In the genomic region with DNA sequence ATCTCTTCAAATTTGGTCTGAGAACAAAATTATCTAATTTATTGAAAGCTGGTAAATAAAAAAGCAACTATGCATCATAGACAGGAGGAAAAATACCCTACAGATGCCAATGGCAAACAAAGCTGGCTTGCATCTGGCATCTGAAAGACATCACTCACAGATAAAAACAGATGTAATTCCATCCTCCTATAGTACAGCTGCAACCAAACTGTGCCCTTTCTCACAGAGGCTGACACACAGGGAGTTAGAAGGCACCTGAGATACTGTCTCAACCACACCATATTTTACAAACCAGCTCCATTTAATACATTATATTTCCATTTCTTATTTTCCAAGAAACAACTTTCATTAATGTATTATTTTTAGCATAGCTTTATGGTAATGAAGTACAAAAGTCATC, we compare ENCODE assay signal across 14 cellular contexts. TPM values are rescaled to one million over a fixed set of nuclear protein-coding genes. Genes with fewer than 3 reads are reported as not detected.
A peak's percentile ranks its signal among the peaks of the same experiment; 100 is the strongest.
DNase-seq lines count a peak whose midpoint lies in the region; ATAC-seq and TF ChIP-seq lines count a peak whose summit lies in the region.
"Had no signal": no experiment of that assay in that cellular context is flagged by ENCODE, and none has a peak within 500 bp of the region (broad histone marks: within the 10 kb centered on the region; RNA-seq: fewer than 3 reads in every experiment).

No MANE protein-coding gene starts in this region.

- H3K27me3 ChIP-seq in SK-N-SH (ENCODE audit: insufficient read depth) (no peaks in the 10 kb centered on the region), gastrocnemius medialis (no peaks in the 10 kb centered on the region), WERI-Rb-1 (ENCODE audit: insufficient read depth, low read depth, severe bottlenecking) (no peaks in the 10 kb centered on the region)
- H3K27me3 ChIP-seq: BE2C, MG63, SJSA1 had no signal

- no peaks in the 10 kb centered on the region for H3K9me2 ChIP-seq in SK-N-SH

- H3K4me1 ChIP-seq in SK-N-SH (ENCODE audit: control insufficient read depth in 1 of 2, insufficient read depth in 2 of 2, low read depth in 1 of 2, low read length in 1 of 2) (peaks cover 15 to 21% of the 10 kb centered on the region in 2 experiments), gastrocnemius medialis (peaks cover 54 to 66% of the 10 kb centered on the region in 2 donors)
- H3K4me1 ChIP-seq: SJSA1 had no signal

- no peak overlapping the region for H2AFZ ChIP-seq in SK-N-SH (ENCODE audit: low read depth)

- TF ChIP-seq CTCF in 22Rv1 (IDR thresholded peaks at IDR 0.05) (no peak), SK-N-SH (IDR thresholded peaks at IDR 0.05) (no peak), gastrocnemius medialis (IDR thresholded peaks at IDR 0.05 in 4 of 5, conservative IDR thresholded peaks at IDR 0.05 in 1 of 5) (no peak), WERI-Rb-1 (IDR thresholded peaks at IDR 0.05; ENCODE audit: low read depth, low read length) (no peak)

- H3K4me1 Mint-ChIP-seq in activated CD8-positive, alpha-beta T cell treated with anti-CD3 and anti-CD28 coated beads, Interleukin-2, amount 10 ng/mL, durations not matched to agents 7 days and 5 days (ENCODE audit: low read depth), result peaks cover 19% of the 10 kb centered on the region

- H3K9ac ChIP-seq in SK-N-SH, result no peak overlapping the region
- H3K9ac ChIP-seq: KMS-11 had no signal

- in situ Hi-C loops in gastrocnemius medialis (cut with MboI; ENCODE audit: low sequenced_read_pairs in 4 of 4), result no loop called here

- no peak for TF ChIP-seq EP300 in SK-N-SH (IDR thresholded peaks at IDR 0.05; ENCODE audit: borderline replicate concordance in 1 of 2, low read depth in 1 of 2, low read length in 1 of 2)

- H3K79me2 ChIP-seq in SK-N-SH (ENCODE audit: insufficient read depth), result peaks cover 93% of the 10 kb centered on the region

- H3K4me3 Mint-ChIP-seq in activated CD8-positive, alpha-beta T cell treated with anti-CD3 and anti-CD28 coated beads, Interleukin-2, amount 10 ng/mL, durations not matched to agents 7 days and 5 days, result no peak overlapping the region
- H3K4me3 Mint-ChIP-seq: CD8-positive, alpha-beta T cell; HFFc6 had no signal

- peak; percentile 81 to 86 for ATAC-seq in gastrocnemius medialis
- no peak for ATAC-seq in activated CD8-positive, alpha-beta T cell treated with anti-CD3 and anti-CD28 coated beads, Interleukin-2, amount 10 ng/mL, durations not matched to agents 7 days and 5 days
- ATAC-seq: CD8-positive, alpha-beta T cell had no signal

- POLR2A ChIA-PET in SK-N-SH (lab: Yijun Ruan, JAX), result interaction anchor here (0.7 to 1.0 kb wide), 2 partner anchors 8 to 12 kb away, joined by 3 read pairs; no protein-coding TSS in a partner anchor
- POLR2A ChIA-PET in activated CD8-positive, alpha-beta T cell treated with anti-CD3 and anti-CD28 coated beads, Interleukin-2, amount 10 ng/mL, durations not matched to agents 7 days and 5 days (lab: Charles Lee), result no interaction called here

- no peak overlapping the region for H3K4me3 ChIP-seq in SK-N-SH (ENCODE audit: low read depth in 2 of 2, low read length in 1 of 2)
- no peak overlapping the region for H3K4me3 ChIP-seq in gastrocnemius medialis
- H3K4me3 ChIP-seq in WERI-Rb-1 (ENCODE audit: low read depth, low read length), result no peak overlapping the region
- H3K4me3 ChIP-seq: MG63, SJSA1 had no signal

- no peak for TF ChIP-seq RAD21 in SK-N-SH (IDR thresholded peaks at IDR 0.05; ENCODE audit: low read length)

- peaks cover 13 to 15% of the 10 kb centered on the region in 2 experiments for H3K36me3 ChIP-seq in SK-N-SH (replicated peaks in 1 of 2; ENCODE audit: control insufficient read depth in 1 of 2, insufficient read depth in 2 of 2, low read length in 1 of 2)
- no peaks in the 10 kb centered on the region for H3K36me3 ChIP-seq in gastrocnemius medialis
- peaks cover 12% of the 10 kb centered on the region for H3K36me3 ChIP-seq in WERI-Rb-1

- peak; percentile 10 for DNase-seq in COLO668 (lab: John Stamatoyannopoulos, UW; ENCODE audit: unreplicated experiment)
- peak; percentile 47 for DNase-seq in SK-N-SH
- DNase-seq in gastrocnemius medialis, result no peak
- DNase-seq in WERI-Rb-1, result no peak
- no peak for DNase-seq in activated CD8-positive, alpha-beta T cell treated with anti-CD3 and anti-CD28 coated beads, Interleukin-2, amount 10 ng/mL, durations not matched to agents 7 days and 5 days
- DNase-seq in mesenteric fat pad (ENCODE audit: low spot score), result no peak
- DNase-seq: BE2C; CD8-positive, alpha-beta T cell; HFFc6; MG63; NCI-H526 had no signal

- H3K36me3 Mint-ChIP-seq in activated CD8-positive, alpha-beta T cell treated with anti-CD3 and anti-CD28 coated beads, Interleukin-2, amount 10 ng/mL, durations not matched to agents 7 days and 5 days (ENCODE audit: low read depth), result peaks cover 14% of the 10 kb centered on the region

- intact Hi-C loops in gastrocnemius medialis (cut with DNase I; ENCODE audit: low total_unique reads), result no loop called here

- peak overlapping the region; percentile 47 for H3K27ac ChIP-seq in 22Rv1
- H3K27ac ChIP-seq in SK-N-SH (ENCODE audit: low read depth in 2 of 2, low read length in 1 of 2), result peak overlapping the region in 1 of 2 experiments; percentile 34; a peak in 2 of 4 replicates
- H3K27ac ChIP-seq in gastrocnemius medialis, result peak overlapping the region in 3 of 4 donors; percentile 48 to 51 (median 49)
- H3K27ac ChIP-seq in WERI-Rb-1, result no peak overlapping the region
- H3K27ac ChIP-seq: KMS-11, SJSA1 had no signal

- H3F3A ChIP-seq in SK-N-SH (replicated peaks; ENCODE audit: insufficient read depth), result peaks cover 8% of the 10 kb centered on the region

- H3K27me3 Mint-ChIP-seq in activated CD8-positive, alpha-beta T cell treated with anti-CD3 and anti-CD28 coated beads, Interleukin-2, amount 10 ng/mL, durations not matched to agents 7 days and 5 days (ENCODE audit: low read depth), result no peaks in the 10 kb centered on the region

- H3K9me3 Mint-ChIP-seq in activated CD8-positive, alpha-beta T cell treated with anti-CD3 and anti-CD28 coated beads, Interleukin-2, amount 10 ng/mL, durations not matched to agents 7 days and 5 days (ENCODE audit: insufficient read depth), result no peaks in the 10 kb centered on the region
- H3K9me3 Mint-ChIP-seq: CD8-positive, alpha-beta T cell; HFFc6 had no signal

- no peaks in the 10 kb centered on the region for H4K20me1 ChIP-seq in SK-N-SH (ENCODE audit: insufficient read depth)

- H3K9me3 ChIP-seq in SK-N-SH, result no peaks in the 10 kb centered on the region
- H3K9me3 ChIP-seq in gastrocnemius medialis, result no peaks in the 10 kb centered on the region
- no peaks in the 10 kb centered on the region for H3K9me3 ChIP-seq in WERI-Rb-1 (ENCODE audit: severe bottlenecking)
- H3K9me3 ChIP-seq: BE2C, MG63, SJSA1 had no signal

- H3K27ac Mint-ChIP-seq in activated CD8-positive, alpha-beta T cell treated with anti-CD3 and anti-CD28 coated beads, Interleukin-2, amount 10 ng/mL, durations not matched to agents 7 days and 5 days, result no peak overlapping the region
- H3K27ac Mint-ChIP-seq: HFFc6 had no signal

- CTCF ChIA-PET in SK-N-SH (lab: Yijun Ruan, JAX), result interaction anchor here (0.9 to 1.3 kb wide), 6 partner anchors 9 to 20 kb away, joined by 3 to 4 read pairs (median 3); no protein-coding TSS in a partner anchor
- CTCF ChIA-PET in activated CD8-positive, alpha-beta T cell treated with anti-CD3 and anti-CD28 coated beads, Interleukin-2, amount 10 ng/mL, durations not matched to agents 7 days and 5 days (lab: Charles Lee), result interaction anchor here (0.8 to 1.5 kb wide), 5 partner anchors 10 to 139 kb away, joined by 3 to 6 read pairs (median 4); no protein-coding TSS in a partner anchor

- H3K4me2 ChIP-seq in SK-N-SH, result no peak overlapping the region
- H3K4me2 ChIP-seq: KMS-11 had no signal

- TF ChIP-seq POLR2A in gastrocnemius medialis (IDR thresholded peaks at IDR 0.05), result no peak

TF ChIP-seq in SK-N-SH, 30 proteins besides CTCF, POLR2A, EP300 and RAD21 (continues in another document):
- TF ChIP-seq MAX (IDR thresholded peaks at IDR 0.05; ENCODE audit: low read depth), result no peak
- no peak for TF ChIP-seq ELF1 (IDR thresholded peaks at IDR 0.05)
- TF ChIP-seq YY1 (IDR thresholded peaks at IDR 0.05; ENCODE audit: low read depth), result no peak
- TF ChIP-seq RCOR1 (IDR thresholded peaks at IDR 0.05; ENCODE audit: low read length), result no peak
- TF ChIP-seq MXI1 (IDR thresholded peaks at IDR 0.05; ENCODE audit: low read depth, low read length), result no peak
- no peak for TF ChIP-seq SIN3A (IDR thresholded peaks at IDR 0.05; ENCODE audit: borderline replicate concordance, low read depth, low read length)
- no peak for TF ChIP-seq GATA2 (CRISPR knock-in tag; IDR thresholded peaks at IDR 0.05)
- no peak for TF ChIP-seq TEAD4 (IDR thresholded peaks at IDR 0.05; ENCODE audit: borderline replicate concordance, insufficient read depth)
- no peak for TF ChIP-seq GABPA (IDR thresholded peaks at IDR 0.05; ENCODE audit: low read depth)
- no peak for TF ChIP-seq NFIC (IDR thresholded peaks at IDR 0.05; ENCODE audit: borderline replicate concordance)
- TF ChIP-seq NRF1 (IDR thresholded peaks at IDR 0.05; ENCODE audit: low read depth, low read length), result no peak
- no peak for TF ChIP-seq TAF1 (IDR thresholded peaks at IDR 0.05; ENCODE audit: borderline replicate concordance, low read depth, low read length)
- no peak for TF ChIP-seq POLR2AphosphoS5 (IDR thresholded peaks at IDR 0.05; ENCODE audit: low read depth, low read length)
- no peak for TF ChIP-seq CHD2 (IDR thresholded peaks at IDR 0.05; ENCODE audit: low read length, partially characterized antibody)
- TF ChIP-seq SMC3 (IDR thresholded peaks at IDR 0.05; ENCODE audit: low read depth, low read length), result no peak
- no peak for TF ChIP-seq FOSL2 (IDR thresholded peaks at IDR 0.05; ENCODE audit: borderline replicate concordance, low read depth)

RNA-seq across cellular contexts. Expression of gene DUSP16, which starts 39.4 kb away (rescaled TPM):
- polyA plus RNA-seq in SK-N-SH (2012; rRNA removed), result 7.1 and 8.5 TPM in 2 replicates
- 8.6 and 9.8 TPM in 2 replicates for polyA plus RNA-seq in SK-N-SH (2012; cell fraction: cytosol; rRNA removed)
- 5.0 and 7.1 TPM in 2 replicates for polyA plus RNA-seq in SK-N-SH (2012; cell fraction: nucleus; rRNA removed)
- 10 to 100 TPM; 10.9 to 15.7 (median 13.3) TPM for total RNA-seq in gastrocnemius medialis
- 10 to 100 TPM; 17.4 to 19.0 TPM for total RNA-seq in activated CD8-positive, alpha-beta T cell treated with anti-CD3 and anti-CD28 coated beads, Interleukin-2, amount 10 ng/mL, durations not matched to agents 7 days and 5 days
- 15.9 TPM for total RNA-seq in mesenteric fat pad

Comparison
In these comparisons a context has a peak if more than half of its experiments do, and no peak if none do; other contexts are left out.
1. DNase-seq: peak in COLO668 (single experiment) and SK-N-SH (single experiment); none in gastrocnemius medialis (0 of 2), WERI-Rb-1 (single experiment), activated CD8-positive, alpha-beta T cell treated with anti-CD3 and anti-CD28 coated beads, Interleukin-2, amount 10 ng/mL, durations not matched to agents 7 days and 5 days (single experiment) and mesenteric fat pad (single experiment).